Comparison of ENCODE assay signal across 1 cellular context in genomic region chr1:93694833-93695232, GRCh38.
TF ChIP-seq lines count a peak whose summit lies in the region.

No MANE protein-coding gene starts in this region.

TF ChIP-seq in Ishikawa, 13 proteins besides CTCF, POLR2A, EP300 and RAD21 (continued from another document):
- peak; percentile 74 for TF ChIP-seq NFIC (IDR thresholded peaks at IDR 0.05)
TF ChIP-seq in Ishikawa: peak in this region for 3.
